18 cellular contexts compared by ENCODE assay signal in genomic region chr6:153028261-153028660, GRCh38. TPM values are rescaled to one million over a fixed set of nuclear protein-coding genes. Genes with fewer than 3 reads are reported as not detected.
A peak's percentile ranks its signal among the peaks of the same experiment; 100 is the strongest.
DNase-seq lines count a peak whose midpoint lies in the region; ATAC-seq and TF ChIP-seq lines count a peak whose summit lies in the region.
"Had no signal": no experiment of that assay in that cellular context is flagged by ENCODE, and none has a peak within 500 bp of the region (broad histone marks: within the 10 kb centered on the region; RNA-seq: fewer than 3 reads in every experiment).

No MANE protein-coding gene starts in this region.

- no peak overlapping the region for H3K4me3 ChIP-seq in AG10803 (ENCODE audit: low read length)
- H3K4me3 ChIP-seq in PC-3 (ENCODE audit: low read length), result no peak overlapping the region
- no peak overlapping the region for H3K4me3 ChIP-seq in endodermal cell (ENCODE audit: low read length)

- no peak overlapping the region for H3K27ac Mint-ChIP-seq in endodermal cell
- H3K27ac Mint-ChIP-seq: CD4-positive, alpha-beta memory T cell; HFFc6; IgD-negative memory B cell had no signal

- H3K27me3 ChIP-seq in PC-3 (ENCODE audit: low read length) (no peaks in the 10 kb centered on the region), endodermal cell (ENCODE audit: control insufficient read depth, insufficient read depth, low read length, poor library complexity, severe bottlenecking) (no peaks in the 10 kb centered on the region)
- H3K27me3 ChIP-seq: BE2C had no signal

- H3K4me2 ChIP-seq in PC-3 (ENCODE audit: low read length), result no peak overlapping the region

- 93 to 95% methylated on average over 2 of the region's 2 CpGs for WGBS in endodermal cell (ENCODE audit: insufficient coverage in 1 of 2, insufficient read length in 1 of 2), 2 experiments

- H3K27me3 Mint-ChIP-seq in endodermal cell (ENCODE audit: insufficient read depth), result no peaks in the 10 kb centered on the region

- CTCF ChIA-PET in PC-3 (lab: Charles Lee), result no interaction called here

- peaks cover 14% of the 10 kb centered on the region for H3K4me1 Mint-ChIP-seq in endodermal cell

- no peaks in the 10 kb centered on the region for H3K36me3 ChIP-seq in PC-3 (ENCODE audit: low read depth, low read length)
- no peaks in the 10 kb centered on the region for H3K36me3 ChIP-seq in endodermal cell (ENCODE audit: control insufficient read depth, insufficient read depth, low read length)
- H3K36me3 ChIP-seq: BE2C had no signal

- H3K79me2 ChIP-seq in PC-3 (ENCODE audit: low read length), result no peaks in the 10 kb centered on the region

- H3K4me3 Mint-ChIP-seq in endodermal cell, result no peak overlapping the region
- H3K4me3 Mint-ChIP-seq: CD4-positive, alpha-beta memory T cell; HFFc6; IgD-negative memory B cell had no signal

- intact Hi-C loops in PC-3 (cut with micrococcal nuclease), result no loop called here
- intact Hi-C loops in left cardiac atrium (cut with DNase I), result loop anchor here in 1 of 2 donors (10.0 kb wide), 1 partner anchor 163 kb away; no protein-coding TSS in a partner anchor

- H3K9ac ChIP-seq in PC-3 (ENCODE audit: low read length) (no peak overlapping the region), endodermal cell (ENCODE audit: extremely low read depth, low read length, poor library complexity, severe bottlenecking) (no peak overlapping the region)

- H3K9me3 ChIP-seq in PC-3 (ENCODE audit: low read length) (no peaks in the 10 kb centered on the region), endodermal cell (ENCODE audit: control insufficient read depth, low read length) (no peaks in the 10 kb centered on the region)
- H3K9me3 ChIP-seq: BE2C had no signal

- H3F3A ChIP-seq in PC-3 (ENCODE audit: low read length, unreplicated experiment), result no peaks in the 10 kb centered on the region

- DNase-seq in AG10803 (ENCODE audit: low read depth), result peak; percentile 7
- DNase-seq in PC-3, result no peak
- peak; percentile 5 for DNase-seq in astrocyte of the hippocampus (ENCODE audit: low read depth, low spot score)
- peak; percentile 52 for DNase-seq in hepatic stellate cell (ENCODE audit: low spot score)
- DNase-seq in HPDE6-E6E7 (ENCODE audit: extremely low spot score), result no peak
- no peak for DNase-seq in endodermal cell
- DNase-seq in left cardiac atrium, result no peak
- DNase-seq: 8988T; BE2C; CD4-positive, alpha-beta memory T cell; DMS79; EL; GDM1; HCEC 1CT; HFFc6 had no signal

- no TSS peak for BruUV-seq in PC-3 (replicated peaks; lab: Mats Ljungman, UMichigan)

- no peaks in the 10 kb centered on the region for H4K20me1 ChIP-seq in PC-3 (ENCODE audit: low read length)

- H3K9me2 ChIP-seq in PC-3 (replicated peaks; ENCODE audit: low read length), result no peaks in the 10 kb centered on the region

- no peak overlapping the region for H2AFZ ChIP-seq in PC-3 (ENCODE audit: low read length)

- POLR2A ChIA-PET in PC-3 (lab: Charles Lee; ENCODE audit: unreplicated experiment), result no interaction called here

- no peaks in the 10 kb centered on the region for H3K9me3 Mint-ChIP-seq in endodermal cell
- H3K9me3 Mint-ChIP-seq: HFFc6, IgD-negative memory B cell had no signal

- H3K27ac ChIP-seq in PC-3 (ENCODE audit: low read length) (peak overlapping the region; percentile 39), endodermal cell (ENCODE audit: low read depth, low read length) (no peak overlapping the region)
- H3K27ac ChIP-seq: C4-2B had no signal

- peaks cover 26% of the 10 kb centered on the region for H3K4me1 ChIP-seq in PC-3 (ENCODE audit: insufficient read depth, low read length)
- H3K4me1 ChIP-seq in endodermal cell (ENCODE audit: control insufficient read depth, insufficient read depth, low read length), result no peaks in the 10 kb centered on the region
- H3K4me1 ChIP-seq: BE2C had no signal

- H3K36me3 Mint-ChIP-seq in endodermal cell (ENCODE audit: low read depth), result no peaks in the 10 kb centered on the region
- H3K36me3 Mint-ChIP-seq: CD4-positive, alpha-beta memory T cell; IgD-negative memory B cell had no signal

- no peak for TF ChIP-seq CTCF in AG10803 (conservative IDR thresholded peaks at IDR 0.05; ENCODE audit: low read length)
- no peak for TF ChIP-seq CTCF in PC-3 (conservative IDR thresholded peaks at IDR 0.05; ENCODE audit: low read depth, low read length)
- TF ChIP-seq CTCF in endodermal cell (conservative IDR thresholded peaks at IDR 0.05), result no peak

- no peak for ATAC-seq in PC-3
- ATAC-seq in left cardiac atrium, result no peak
- ATAC-seq in HG03095 (IDR thresholded peaks at IDR 0.05; ENCODE audit: unreplicated experiment), result no peak

RNA-seq across cellular contexts. Expression of gene MTRF1L, which starts 25.8 kb away (rescaled TPM):
- total RNA-seq in PC-3 (2014; rRNA removed), result 12.7 and 19.1 TPM in 2 replicates
- 10 to 100 TPM; 17.3 to 18.7 TPM for total RNA-seq in endodermal cell
- 18.1 TPM for polyA plus RNA-seq in endodermal cell (2013, experiment 1 of 2)
- polyA plus RNA-seq in endodermal cell (2013, experiment 2 of 2), result 16.2 TPM
- total RNA-seq in left cardiac atrium, result 10 to 100 TPM; 28.3 to 36.1 TPM

RNA-seq across cellular contexts. Expression of gene FBXO5, which starts 45.4 kb away (rescaled TPM):
- total RNA-seq in PC-3 (2014; rRNA removed) (11.5 and 16.8 TPM in 2 replicates), endodermal cell (10 to 100 TPM; 39.8 to 71.6 TPM), left cardiac atrium (1 to 10 TPM; 2.7 to 3.1 TPM)
- polyA plus RNA-seq in endodermal cell (2013, experiment 1 of 2), result 51.6 TPM
- 54.8 TPM for polyA plus RNA-seq in endodermal cell (2013, experiment 2 of 2)

Comparison
In these comparisons a context has a peak if more than half of its experiments do, and no peak if none do; other contexts are left out.
1. DNase-seq: peak in AG10803 (single experiment), astrocyte of the hippocampus (single experiment) and hepatic stellate cell (single experiment); none in PC-3 (single experiment), HPDE6-E6E7 (single experiment), endodermal cell (single experiment) and left cardiac atrium (single experiment).